In the genomic region with DNA sequence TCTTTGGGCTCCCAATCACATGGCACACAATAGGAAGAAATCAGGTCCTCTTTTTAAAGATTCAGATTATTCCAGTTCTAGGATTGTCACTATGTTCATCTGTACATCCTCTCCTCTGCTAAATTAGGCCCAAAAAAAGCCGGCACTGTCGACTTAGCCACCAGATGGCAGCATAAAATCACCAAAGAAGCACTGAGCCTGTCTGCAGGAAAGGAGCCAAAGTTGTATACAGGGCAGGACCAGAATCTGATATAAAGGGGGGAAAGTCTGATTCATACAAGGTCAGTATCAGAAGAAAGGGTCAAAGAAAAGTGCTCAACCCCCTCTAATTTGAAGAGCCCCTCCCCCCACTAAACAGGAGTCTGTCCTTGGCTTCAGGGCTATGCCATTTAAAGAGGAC, we compare ENCODE assay signal across 8 cellular contexts. TPM values are rescaled to one million over a fixed set of nuclear protein-coding genes. Genes with fewer than 3 reads are reported as not detected.
A peak's percentile ranks its signal among the peaks of the same experiment; 100 is the strongest.
DNase-seq lines count a peak whose midpoint lies in the region; ATAC-seq lines count a peak whose summit lies in the region.

No MANE protein-coding gene starts in this region.

- 0 out of 2 replicates have a peak, but pooled peaks cover 3% of the 10 kb centered on the region for H3K4me1 ChIP-seq in HAP-1

- in situ Hi-C loops in HAP-1 (cut with MboI; ENCODE audit: low sequenced_read_pairs) = loop anchor here (5.0 to 25.0 kb wide), 3 partner anchors 277 to 682 kb away; no protein-coding TSS in a partner anchor

- no peaks in the 10 kb centered on the region for H3K36me3 Mint-ChIP-seq in activated CD4-positive, alpha-beta T cell treated with anti-CD3 and anti-CD28 coated beads, Interleukin-2, amount 10 ng/mL, durations not matched to agents 7 days and 5 days (ENCODE audit: low read depth)

- no peaks in the 10 kb centered on the region for H3K27me3 ChIP-seq in HAP-1 (ENCODE audit: low read depth)

- ATAC-seq in HG03039 (IDR thresholded peaks at IDR 0.05; ENCODE audit: unreplicated experiment) = no peak

- no peaks in the 10 kb centered on the region for H3K36me3 ChIP-seq in HAP-1 (replicated peaks)

- H3K27me3 Mint-ChIP-seq in activated CD4-positive, alpha-beta T cell treated with anti-CD3 and anti-CD28 coated beads, Interleukin-2, amount 10 ng/mL, durations not matched to agents 7 days and 5 days = no peaks in the 10 kb centered on the region

- no peak overlapping the region for H3K27ac Mint-ChIP-seq in activated CD4-positive, alpha-beta T cell treated with anti-CD3 and anti-CD28 coated beads, Interleukin-2, amount 10 ng/mL, durations not matched to agents 7 days and 5 days

- H3K4me1 Mint-ChIP-seq in activated CD4-positive, alpha-beta T cell treated with anti-CD3 and anti-CD28 coated beads, Interleukin-2, amount 10 ng/mL, durations not matched to agents 7 days and 5 days = no peaks in the 10 kb centered on the region

- H3K4me3 ChIP-seq in HAP-1 = no peak overlapping the region

- POLR2A ChIA-PET in activated CD4-positive, alpha-beta T cell treated with anti-CD3 and anti-CD28 coated beads, Interleukin-2, amount 10 ng/mL, durations not matched to agents 7 days and 5 days (lab: Charles Lee) = no interaction called here

- DNase-seq in CD1c-positive myeloid dendritic cell (ENCODE audit: extremely low spot score) = peak; percentile 62
- peak; percentile 73 to 81 for DNase-seq in HAP-1 (ENCODE audit: low spot score in 2 of 2)
- DNase-seq in NCI-H345 treated with DMSO at 0.1 percent for 48 hours (lab: John Stamatoyannopoulos, UW; ENCODE audit: unreplicated experiment) = peak; percentile 8
- peak; percentile 66 for DNase-seq in activated CD4-positive, alpha-beta T cell treated with anti-CD3 and anti-CD28 coated beads, Interleukin-2, amount 10 ng/mL, durations not matched to agents 7 days and 5 days
- DNase-seq in dedifferentiated amniotic fluid mesenchymal stem cell (ENCODE audit: extremely low spot score) = peak; percentile 83
- DNase-seq in medulla oblongata (ENCODE audit: extremely low spot score) = peak; percentile 73
- DNase-seq in stimulated activated CD8-positive, alpha-beta memory T cell treated with anti-CD3 and anti-CD28 coated beads, Interleukin-15, amount 100 ng/mL, for 48 hours (ENCODE audit: low read depth in 2 of 2) = peak; percentile 5 to 39

- CTCF ChIA-PET in activated CD4-positive, alpha-beta T cell treated with anti-CD3 and anti-CD28 coated beads, Interleukin-2, amount 10 ng/mL, durations not matched to agents 7 days and 5 days (lab: Charles Lee) = interaction anchor here (1.0 kb wide), 1 partner anchor 160 kb away, joined by 4 read pairs; no protein-coding TSS in a partner anchor

- H3K9me3 Mint-ChIP-seq in activated CD4-positive, alpha-beta T cell treated with anti-CD3 and anti-CD28 coated beads, Interleukin-2, amount 10 ng/mL, durations not matched to agents 7 days and 5 days = peaks cover 2% of the 10 kb centered on the region

- H3K4me3 Mint-ChIP-seq in activated CD4-positive, alpha-beta T cell treated with anti-CD3 and anti-CD28 coated beads, Interleukin-2, amount 10 ng/mL, durations not matched to agents 7 days and 5 days = no peak overlapping the region

- H3K9me3 ChIP-seq in HAP-1 = no peaks in the 10 kb centered on the region

RNA-seq across cellular contexts. Expression of gene XIST, which starts 3.0 kb away (rescaled TPM):
- total RNA-seq in activated CD4-positive, alpha-beta T cell treated with anti-CD3 and anti-CD28 coated beads, Interleukin-2, amount 10 ng/mL, durations not matched to agents 7 days and 5 days = not detected

Comparison
In these comparisons a context has a peak if more than half of its experiments do, and no peak if none do; other contexts are left out.
1. DNase-seq: peak in every context shown above with its lines; median percentile 83 in dedifferentiated amniotic fluid mesenchymal stem cell; 77 in HAP-1; 73 in medulla oblongata; 66 in activated CD4-positive, alpha-beta T cell treated with anti-CD3 and anti-CD28 coated beads, Interleukin-2, amount 10 ng/mL, durations not matched to agents 7 days and 5 days; 62 in CD1c-positive myeloid dendritic cell; 22 in stimulated activated CD8-positive, alpha-beta memory T cell treated with anti-CD3 and anti-CD28 coated beads, Interleukin-15, amount 100 ng/mL, for 48 hours; 8 in NCI-H345 treated with DMSO at 0.1 percent for 48 hours.